Comparison of ENCODE assay signal across 24 cellular contexts in the genomic region with DNA sequence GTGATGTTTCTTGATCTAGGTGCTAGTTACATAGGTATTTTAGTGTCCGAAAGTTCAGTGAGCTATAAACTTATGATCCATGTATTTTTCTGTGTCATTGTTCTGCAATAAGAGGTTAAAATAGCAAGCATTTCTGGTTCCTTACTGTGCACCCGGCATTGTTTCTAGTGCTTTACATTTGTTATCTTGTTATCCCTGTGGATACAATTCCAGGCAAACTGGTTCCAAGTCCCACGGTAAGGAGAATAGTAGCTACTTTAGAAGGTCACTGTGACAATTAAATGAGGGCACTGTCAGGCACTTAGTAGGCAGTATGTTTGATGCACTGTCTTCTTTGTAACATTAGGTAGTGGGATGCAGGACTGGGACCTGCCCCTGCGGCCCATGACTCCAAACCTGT.
"Had no signal": no experiment of that assay in that cellular context is flagged by ENCODE, and none has a peak within 500 bp of the region (broad histone marks: within the 10 kb centered on the region; RNA-seq: fewer than 3 reads in every experiment).

No MANE protein-coding gene starts in this region.

- H3K4me2 ChIP-seq: neural progenitor cell had no signal

- H3K9me3 ChIP-seq: ovary, psoas muscle, right lobe of liver, sigmoid colon, stomach, thoracic aorta, tibial artery, transverse colon, upper lobe of left lung, vagina had no signal

- ATAC-seq: naive thymus-derived CD4-positive, alpha-beta T cell; psoas muscle; stimulated activated effector memory CD8-positive, alpha-beta T cell treated with anti-CD3 and anti-CD28 coated beads, Interleukin-12 subunit alpha, Interleukin-12 subunit beta, amount 100 ng/mL, for 72 hours; stimulated activated naive B cell treated with anti-CD40 and anti-IgM and Interleukin-4, amounts not matched to agents 10 μg/mL and 1 μg/mL and 100 μg/mL, for 72 hours had no signal

- H3K27me3 ChIP-seq: neural progenitor cell, ovary, right lobe of liver, sigmoid colon, stomach, tibial artery, transverse colon, upper lobe of left lung, vagina had no signal

- FAIRE-seq: small intestine, urothelium cell line had no signal

- H2AFZ ChIP-seq: neural progenitor cell, parathyroid adenoma had no signal

- H3K27ac ChIP-seq: neural progenitor cell, ovary, parathyroid adenoma, psoas muscle, right lobe of liver, sigmoid colon, thoracic aorta, tibial artery, transverse colon, upper lobe of left lung, vagina had no signal

- H3K9ac ChIP-seq: neural progenitor cell, parathyroid adenoma had no signal

- H3K4me3 ChIP-seq: neural progenitor cell, ovary, psoas muscle, right lobe of liver, sigmoid colon, stomach, thoracic aorta, tibial artery, transverse colon, upper lobe of left lung, vagina had no signal

- H3K4me1 ChIP-seq: neural progenitor cell, parathyroid adenoma had no signal

- DNase-seq: naive thymus-derived CD4-positive, alpha-beta T cell; natural killer cell; occipital lobe; ovary; psoas muscle; right lobe of liver; sigmoid colon; small intestine; stimulated activated CD4-positive, alpha-beta T cell treated with anti-CD3 and anti-CD28 coated beads, Interleukin-15, amount 100 ng/mL, for 24 hours; stimulated activated CD4-positive, alpha-beta T cell treated with anti-CD3 and anti-CD28 coated beads, Interleukin-2, amount 100 ng/mL, for 24 hours; stimulated activated CD4-positive, alpha-beta T cell treated with anti-CD3 and anti-CD28 coated beads, Interleukin-2, amount 100 ng/mL, for 48 hours; stimulated activated CD4-positive, alpha-beta T cell treated with anti-CD3 and anti-CD28 coated beads, Interleukin-4, amount 100 ng/mL, for 24 hours; stimulated activated naive B cell treated with anti-CD40 and anti-IgM and Interleukin-4, amounts not matched to agents 10 μg/mL and 1 μg/mL and 100 μg/mL, for 72 hours; stimulated activated naive CD4-positive, alpha-beta T cell treated with Interleukin-2 at 50 U/mL for 16 hours; stomach; tibial artery; transverse colon; upper lobe of left lung had no signal

- H3K36me3 ChIP-seq: neural progenitor cell, ovary, right lobe of liver, sigmoid colon, thoracic aorta, transverse colon, vagina had no signal
